In genomic region chr1:202806845-202807366, GRCh38 we compare ENCODE assay signal across 9 cellular contexts. TPM values are rescaled to one million over a fixed set of nuclear protein-coding genes. Genes with fewer than 3 reads are reported as not detected.
A peak's percentile ranks its signal among the peaks of the same experiment; 100 is the strongest.
DNase-seq lines count a peak whose midpoint lies in the region; ATAC-seq and TF ChIP-seq lines count a peak whose summit lies in the region.
"Had no signal": no experiment of that assay in that cellular context is flagged by ENCODE, and none has a peak within 500 bp of the region (broad histone marks: within the 10 kb centered on the region; RNA-seq: fewer than 3 reads in every experiment).

No MANE protein-coding gene starts in this region.

- H3K27me3 ChIP-seq in aorta (ENCODE audit: control insufficient read depth in 1 of 2, insufficient read depth in 2 of 2, low read length in 1 of 2) = no peaks in the 10 kb centered on the region

- H3K4me1 Mint-ChIP-seq in neural crest cell = peaks cover 64% of the 10 kb centered on the region

- intact Hi-C loops in aorta (cut with DNase I) = loop anchor here in 1 of 2 donors (5.0 kb wide), 1 partner anchor 80 kb away; the partner anchor contains the start of gene RABIF

- peaks cover 17% of the 10 kb centered on the region for H3K27me3 Mint-ChIP-seq in neural crest cell (ENCODE audit: low read depth)

- H3K27ac Mint-ChIP-seq in neural crest cell (ENCODE audit: unreplicated experiment) = peak overlapping the region; percentile 96

- H3K4me3 ChIP-seq in foreskin fibroblast (ENCODE audit: low read depth in 1 of 2, low read length in 2 of 2) = peak overlapping the region; percentile 79 to 87
- H3K4me3 ChIP-seq in aorta (ENCODE audit: low read length in 2 of 2) = peak overlapping the region; percentile 93 to 96

- H3K36me3 ChIP-seq in aorta (ENCODE audit: control insufficient read depth in 1 of 2, insufficient read depth in 2 of 2, low read length in 1 of 2) = no peaks in the 10 kb centered on the region

- peak overlapping the region; percentile 87 for H3K4me3 Mint-ChIP-seq in neural crest cell

- in situ Hi-C loops in KBM-7 (cut with MboI; ENCODE audit: low pct_unique_long_range_greater_than_20kb, low sequenced_read_pairs) = no loop called here

- 0 to 1% methylated on average over 40 to 44 of the region's 44 CpGs for WGBS in aorta, 2 donors

- ATAC-seq in aorta (ENCODE audit: low FRiP score) = no peak
- ATAC-seq in HG03342 (IDR thresholded peaks at IDR 0.05; ENCODE audit: unreplicated experiment) = no peak

- no peaks in the 10 kb centered on the region for H3K9me3 Mint-ChIP-seq in neural crest cell

- peaks cover 0 to 4% of the 10 kb centered on the region in 2 donors for H3K4me1 ChIP-seq in aorta (ENCODE audit: control insufficient read depth in 1 of 2, insufficient read depth in 2 of 2, low read length in 2 of 2)

- TF ChIP-seq CTCF in foreskin fibroblast (IDR thresholded peaks at IDR 0.05; ENCODE audit: low read depth, low read length) (no peak), neural crest cell (conservative IDR thresholded peaks at IDR 0.05) (no peak)

- H3K9me3 ChIP-seq in aorta (ENCODE audit: control insufficient read depth, low read length) = no peaks in the 10 kb centered on the region

- DNase-seq in COLO668 (lab: John Stamatoyannopoulos, UW; ENCODE audit: unreplicated experiment) (peak; percentile 61), KBM-7 (peak; percentile 63), foreskin fibroblast (peak in 1 of 2 donors; percentile 30), neural crest cell (ENCODE audit: low read depth, low spot score) (peak; percentile 27), aorta (peak; percentile 52 to 81), SW 1271 (lab: John Stamatoyannopoulos, UW) (no peak)
- DNase-seq in activated CD8-positive, alpha-beta memory T cell treated with anti-CD3 and anti-CD28 coated beads, Interleukin-2, amount 50 U/mL, for 4 hours = peak; percentile 20

- H3K36me3 Mint-ChIP-seq in neural crest cell (ENCODE audit: low read depth) = peaks cover 7% of the 10 kb centered on the region

- H3K27ac ChIP-seq in aorta (ENCODE audit: low read depth in 1 of 2, low read length in 2 of 2) = no peak overlapping the region

RNA-seq across cellular contexts. Expression of gene KDM5B, which starts 1.3 kb away (rescaled TPM):
- total RNA-seq in neural crest cell = 158 TPM in 2 replicates
- 10 to 100 TPM; 52.8 to 75.6 TPM for total RNA-seq in aorta
- polyA plus RNA-seq in aorta = 10 to 100 TPM in 1 of 2 donors, 1 to 10 TPM in 1; 3.1 to 13.3 TPM

RNA-seq across cellular contexts. Expression of gene PCAT6, which starts 3.8 kb away (rescaled TPM):
- 4.5 and 5.7 TPM in 2 replicates for total RNA-seq in neural crest cell
- total RNA-seq in aorta = 1 to 10 TPM in 1 of 2 donors, under 1 TPM in 1; 0.49 to 1.7 TPM
- polyA plus RNA-seq in aorta = 1 to 10 TPM in 1 of 2 donors, not detected in 1; 2.8 TPM
- total RNA-seq: LHCN-M2 had no signal

Comparison
In these comparisons a context has a peak if more than half of its experiments do, and no peak if none do; other contexts are left out.
1. DNase-seq: peak in COLO668 (single experiment), KBM-7 (single experiment), activated CD8-positive, alpha-beta memory T cell treated with anti-CD3 and anti-CD28 coated beads, Interleukin-2, amount 50 U/mL, for 4 hours (single experiment), neural crest cell (single experiment) and aorta (2 of 2); none in SW 1271 (0 of 2).